Comparison of ENCODE assay signal across 32 cellular contexts in genomic region chr7:96484845-96485244, GRCh38.
"Had no signal": no experiment of that assay in that cellular context is flagged by ENCODE, and none has a peak within 500 bp of the region (broad histone marks: within the 10 kb centered on the region; RNA-seq: fewer than 3 reads in every experiment).

No MANE protein-coding gene starts in this region.

- DNase-seq: activated CD4-positive, alpha-beta T cell treated with anti-CD3 and anti-CD28 coated beads for 36 hours; activated CD4-positive, alpha-beta T cell treated with anti-CD3 and anti-CD28 coated beads, Interleukin-2, amount 10 ng/mL, durations not matched to agents 24 days and 14 days; activated CD4-positive, alpha-beta T cell treated with anti-CD3 and anti-CD28 coated beads, Interleukin-2, amount 50 U/mL, for 48 hours; activated CD4-positive, CD25-positive, alpha-beta regulatory T cell; activated CD4-positive, CD25-positive, alpha-beta regulatory T cell treated with anti-CD3 and anti-CD28 coated beads, Interleukin-2, amount 50 U/mL, for 72 hours; activated CD8-positive, alpha-beta memory T cell treated with anti-CD3 and anti-CD28 coated beads for 24 hours; activated CD8-positive, alpha-beta T cell treated with anti-CD3 and anti-CD28 coated beads for 36 hours; activated effector memory CD4-positive, alpha-beta T cell treated with Interleukin-2 at 50 U/mL for 16 hours; activated gamma-delta T cell treated with Interleukin-2 at 50 U/mL for 16 hours; activated naive CD4-positive, alpha-beta T cell treated with anti-CD3 and anti-CD28 coated beads, Interleukin-2, amount 50 U/mL, for 16 hours; activated naive CD4-positive, alpha-beta T cell treated with Interleukin-2 at 50 U/mL for 16 hours; activated T-cell treated with anti-CD3 and anti-CD28 coated beads, Interleukin-2, amount 50 U/mL, for 4 hours; adrenal gland; amygdala; aorta; body of pancreas; dermis blood vessel endothelial cell; effector CD4-positive, alpha-beta T cell; effector memory CD8-positive, alpha-beta T cell; erythroblast; foreskin keratinocyte; gastrocnemius medialis; glutamatergic neuron; heart left ventricle; SW 1271; T-cell had no signal

- H3K27ac Mint-ChIP-seq: activated CD4-positive, alpha-beta T cell treated with anti-CD3 and anti-CD28 coated beads for 36 hours; activated CD4-positive, alpha-beta T cell treated with anti-CD3 and anti-CD28 coated beads, Interleukin-2, amount 10 ng/mL, durations not matched to agents 24 days and 14 days; activated CD8-positive, alpha-beta T cell treated with anti-CD3 and anti-CD28 coated beads for 36 hours; activated naive CD8-positive, alpha-beta T cell; activated T-helper 17 cell treated with anti-CD3 and anti-CD28 coated beads, Interleukin-2, amount 50 U/mL, for 72 hours; effector memory CD8-positive, alpha-beta T cell; T-cell; T-helper 1 cell treated with Interleukin-12 subunit alpha and Interleukin-12 subunit beta and Interleukin-4 antibody, amounts not matched to agents 30 μg/mL and 1 μg/mL, for 36 hours had no signal

- H3K27me3 Mint-ChIP-seq: activated CD4-positive, alpha-beta T cell treated with anti-CD3 and anti-CD28 coated beads for 36 hours; activated CD4-positive, alpha-beta T cell treated with anti-CD3 and anti-CD28 coated beads, Interleukin-2, amount 10 ng/mL, durations not matched to agents 24 days and 14 days; activated CD8-positive, alpha-beta T cell treated with anti-CD3 and anti-CD28 coated beads for 36 hours; activated naive CD8-positive, alpha-beta T cell; activated T-helper 17 cell treated with anti-CD3 and anti-CD28 coated beads, Interleukin-2, amount 50 U/mL, for 72 hours; central memory CD8-positive, alpha-beta T cell; effector memory CD8-positive, alpha-beta T cell; T-cell had no signal

- H3K4me1 Mint-ChIP-seq: activated CD4-positive, alpha-beta T cell treated with anti-CD3 and anti-CD28 coated beads for 36 hours; activated T-helper 17 cell treated with anti-CD3 and anti-CD28 coated beads, Interleukin-2, amount 50 U/mL, for 72 hours; central memory CD8-positive, alpha-beta T cell had no signal

- H3K36me3 ChIP-seq: adrenal gland, esophagus muscularis mucosa, gastrocnemius medialis, heart left ventricle had no signal

- H3K4me3 Mint-ChIP-seq: activated CD4-positive, alpha-beta T cell treated with anti-CD3 and anti-CD28 coated beads for 36 hours; activated CD4-positive, alpha-beta T cell treated with anti-CD3 and anti-CD28 coated beads, Interleukin-2, amount 10 ng/mL, durations not matched to agents 24 days and 14 days; activated CD8-positive, alpha-beta T cell treated with anti-CD3 and anti-CD28 coated beads for 36 hours; activated naive CD8-positive, alpha-beta T cell; activated T-cell treated with anti-CD3 and anti-CD28 coated beads, Interleukin-2, amount 50 U/mL, for 4 hours; activated T-helper 17 cell treated with anti-CD3 and anti-CD28 coated beads, Interleukin-2, amount 50 U/mL, for 72 hours; central memory CD8-positive, alpha-beta T cell; effector memory CD8-positive, alpha-beta T cell; T-cell; T-helper 1 cell treated with Interleukin-12 subunit alpha and Interleukin-12 subunit beta and Interleukin-4 antibody, amounts not matched to agents 30 μg/mL and 1 μg/mL, for 36 hours had no signal

- H3K27ac ChIP-seq: adrenal gland, body of pancreas, coronary artery, esophagus muscularis mucosa, foreskin keratinocyte, gastrocnemius medialis, heart left ventricle had no signal

- H3K4me1 ChIP-seq: adrenal gland, body of pancreas, esophagus muscularis mucosa, foreskin keratinocyte, gastrocnemius medialis, heart left ventricle had no signal

- H3K9me3 ChIP-seq: adrenal gland, body of pancreas, esophagus muscularis mucosa, gastrocnemius medialis, heart left ventricle had no signal

- H3K9me3 Mint-ChIP-seq: activated CD8-positive, alpha-beta T cell treated with anti-CD3 and anti-CD28 coated beads for 36 hours; activated T-cell treated with anti-CD3 and anti-CD28 coated beads, Interleukin-2, amount 50 U/mL, for 4 hours; activated T-helper 17 cell treated with anti-CD3 and anti-CD28 coated beads, Interleukin-2, amount 50 U/mL, for 72 hours; central memory CD8-positive, alpha-beta T cell; effector memory CD8-positive, alpha-beta T cell; T-cell; T-helper 1 cell treated with Interleukin-12 subunit alpha and Interleukin-12 subunit beta and Interleukin-4 antibody, amounts not matched to agents 30 μg/mL and 1 μg/mL, for 36 hours had no signal

- H3K36me3 Mint-ChIP-seq: activated naive CD8-positive, alpha-beta T cell; T-cell had no signal

- H3K4me3 ChIP-seq: adrenal gland, body of pancreas, coronary artery, esophagus muscularis mucosa, gastrocnemius medialis, heart left ventricle had no signal

- ATAC-seq: activated CD8-positive, alpha-beta T cell treated with anti-CD3 and anti-CD28 coated beads for 36 hours; activated T-cell treated with anti-CD3 and anti-CD28 coated beads, Interleukin-2, amount 50 U/mL, for 4 hours; body of pancreas; effector memory CD8-positive, alpha-beta T cell; foreskin keratinocyte; gastrocnemius medialis; heart left ventricle; T-cell had no signal

- H3K27me3 ChIP-seq: adrenal gland, body of pancreas, esophagus muscularis mucosa, foreskin keratinocyte, gastrocnemius medialis, heart left ventricle had no signal
